ENCODE assay signal across 33 cellular contexts in the genomic region with DNA sequence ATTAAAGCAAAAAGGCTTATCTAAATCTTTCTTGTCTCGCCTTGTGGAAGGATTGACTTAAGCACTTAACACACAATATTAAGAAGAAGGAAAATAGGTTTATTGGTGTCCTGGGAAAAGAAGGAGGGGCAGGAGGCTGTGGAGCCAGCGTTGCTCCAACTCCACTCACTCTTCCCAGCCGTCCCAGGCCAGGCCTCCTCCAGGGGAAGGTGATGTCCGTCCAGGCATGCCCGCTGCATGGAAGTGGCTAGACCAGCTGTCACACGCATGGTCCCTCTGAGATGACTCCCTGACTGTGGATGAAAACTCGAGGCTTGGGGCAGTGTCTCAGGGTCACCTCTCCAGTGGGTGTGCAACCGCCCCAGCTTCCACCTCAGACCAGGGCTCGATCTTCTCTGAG.
"Had no signal": no experiment of that assay in that cellular context is flagged by ENCODE, and none has a peak within 500 bp of the region (broad histone marks: within the 10 kb centered on the region; RNA-seq: fewer than 3 reads in every experiment).

No MANE protein-coding gene starts in this region.

- H3K27me3 ChIP-seq: adrenal gland, body of pancreas, dorsolateral prefrontal cortex, esophagus muscularis mucosa, foreskin keratinocyte, gastrocnemius medialis had no signal

- H3K27ac ChIP-seq: adrenal gland, body of pancreas, coronary artery, dorsolateral prefrontal cortex, esophagus muscularis mucosa, foreskin keratinocyte, gastrocnemius medialis, VCaP had no signal

- ATAC-seq: activated CD4-positive, alpha-beta T cell treated with anti-CD3 and anti-CD28 coated beads for 36 hours; activated CD8-positive, alpha-beta memory T cell treated with anti-CD3 and anti-CD28 coated beads, Interleukin-2, amount 10 ng/mL, durations not matched to agents 7 days and 5 days; activated CD8-positive, alpha-beta T cell treated with anti-CD3 and anti-CD28 coated beads, Interleukin-2, amount 10 ng/mL, durations not matched to agents 7 days and 5 days; activated naive CD8-positive, alpha-beta T cell treated with anti-CD3 and anti-CD28 coated beads, Interleukin-2, amount 50 U/mL, for 24 hours; body of pancreas; foreskin keratinocyte; gastrocnemius medialis had no signal

- H3K4me1 Mint-ChIP-seq: activated CD4-positive, alpha-beta T cell treated with anti-CD3 and anti-CD28 coated beads for 36 hours; activated CD4-positive, alpha-beta T cell treated with anti-CD3 and anti-CD28 coated beads, Interleukin-2, amount 10 ng/mL, durations not matched to agents 24 days and 14 days; activated CD8-positive, alpha-beta memory T cell treated with anti-CD3 and anti-CD28 coated beads, Interleukin-2, amount 10 ng/mL, durations not matched to agents 7 days and 5 days; activated naive CD4-positive, alpha-beta T cell treated with anti-CD3 and anti-CD28 coated beads, Interleukin-2, amount 50 U/mL, for 24 hours; activated naive CD8-positive, alpha-beta T cell treated with anti-CD3 and anti-CD28 coated beads for 36 hours; activated naive CD8-positive, alpha-beta T cell treated with anti-CD3 and anti-CD28 coated beads, Interleukin-2, amount 50 U/mL, for 24 hours had no signal

- H3K9me3 ChIP-seq: adrenal gland, body of pancreas, esophagus muscularis mucosa, gastrocnemius medialis had no signal

- H3K36me3 ChIP-seq: adrenal gland, esophagus muscularis mucosa, gastrocnemius medialis had no signal

- H3K27ac Mint-ChIP-seq: activated CD4-positive, alpha-beta memory T cell treated with anti-CD3 and anti-CD28 coated beads for 36 hours; activated CD4-positive, alpha-beta T cell treated with anti-CD3 and anti-CD28 coated beads for 36 hours; activated CD4-positive, alpha-beta T cell treated with anti-CD3 and anti-CD28 coated beads, Interleukin-2, amount 10 ng/mL, durations not matched to agents 24 days and 14 days; activated CD8-positive, alpha-beta memory T cell treated with anti-CD3 and anti-CD28 coated beads, Interleukin-2, amount 10 ng/mL, durations not matched to agents 7 days and 5 days; activated CD8-positive, alpha-beta T cell treated with anti-CD3 and anti-CD28 coated beads, Interleukin-2, amount 10 ng/mL, durations not matched to agents 7 days and 5 days; activated naive CD4-positive, alpha-beta T cell treated with anti-CD3 and anti-CD28 coated beads for 36 hours; activated naive CD4-positive, alpha-beta T cell treated with anti-CD3 and anti-CD28 coated beads, Interleukin-2, amount 50 U/mL, for 24 hours; activated naive CD8-positive, alpha-beta T cell treated with anti-CD3 and anti-CD28 coated beads for 36 hours; activated naive CD8-positive, alpha-beta T cell treated with anti-CD3 and anti-CD28 coated beads, Interleukin-2, amount 50 U/mL, for 24 hours; activated T-helper 1 cell treated with anti-CD3 and anti-CD28 coated beads, Interleukin-12 subunit alpha, Interleukin-12 subunit beta, Interleukin-2, Interleukin-4 antibody, amounts not matched to agents 30 ng/mL and 10 ng/mL and 1 ng/mL, durations not matched to agents 14 hours and 24 hours and 36 hours; activated T-helper 2 cell treated with anti-CD3 and anti-CD28 coated beads, Interferon-gamma antibody, Interleukin-2, Interleukin-4, amounts not matched to agents 10 μg/mL and 5 μg/mL and 100 μg/mL, durations not matched to agents 14 hours and 24 hours and 36 hours; dendritic cell treated with granulocyte-macrophage colony-stimulating factor and Interleukin-4, amounts not matched to agents 40 ng/mL and 50 ng/mL, for 4 days had no signal

- DNase-seq: activated CD4-positive, alpha-beta memory T cell treated with anti-CD3 and anti-CD28 coated beads for 36 hours; activated CD4-positive, alpha-beta T cell treated with anti-CD3 and anti-CD28 coated beads for 36 hours; activated CD4-positive, alpha-beta T cell treated with anti-CD3 and anti-CD28 coated beads, Interleukin-2, amount 10 ng/mL, durations not matched to agents 24 days and 14 days; activated CD4-positive, CD25-positive, alpha-beta regulatory T cell; activated CD4-positive, CD25-positive, alpha-beta regulatory T cell treated with anti-CD3 and anti-CD28 coated beads, Interleukin-2, amount 50 U/mL, for 72 hours; activated CD8-positive, alpha-beta memory T cell treated with anti-CD3 and anti-CD28 coated beads, Interleukin-2, amount 10 ng/mL, durations not matched to agents 7 days and 5 days; activated CD8-positive, alpha-beta memory T cell treated with anti-CD3 and anti-CD28 coated beads, Interleukin-2, amount 50 U/mL, for 4 hours; activated CD8-positive, alpha-beta T cell treated with anti-CD3 and anti-CD28 coated beads, Interleukin-2, amount 10 ng/mL, durations not matched to agents 7 days and 5 days; activated effector memory CD4-positive, alpha-beta T cell treated with anti-CD3 and anti-CD28 coated beads, Interleukin-2, amount 50 U/mL, for 16 hours; activated naive CD4-positive, alpha-beta T cell treated with anti-CD3 and anti-CD28 coated beads for 36 hours; activated naive CD8-positive, alpha-beta T cell treated with anti-CD3 and anti-CD28 coated beads for 36 hours; activated naive CD8-positive, alpha-beta T cell treated with anti-CD3 and anti-CD28 coated beads, Interleukin-2, amount 50 U/mL, for 24 hours; activated T-cell treated with anti-CD3 and anti-CD28 coated beads, Interleukin-2, amount 50 U/mL, for 1 hour; activated T-cell treated with anti-CD3 and anti-CD28 coated beads, Interleukin-2, amount 50 U/mL, for 48 hours; adrenal gland; amygdala; aorta; body of pancreas; caudate nucleus; dorsolateral prefrontal cortex; effector memory CD4-positive, alpha-beta T cell; erythroblast; foreskin keratinocyte; gastrocnemius medialis; head of caudate nucleus; T-helper 2 cell had no signal

- H3K4me3 Mint-ChIP-seq: activated CD4-positive, alpha-beta memory T cell treated with anti-CD3 and anti-CD28 coated beads for 36 hours; activated CD4-positive, alpha-beta T cell treated with anti-CD3 and anti-CD28 coated beads for 36 hours; activated CD4-positive, alpha-beta T cell treated with anti-CD3 and anti-CD28 coated beads, Interleukin-2, amount 10 ng/mL, durations not matched to agents 24 days and 14 days; activated CD8-positive, alpha-beta memory T cell treated with anti-CD3 and anti-CD28 coated beads, Interleukin-2, amount 10 ng/mL, durations not matched to agents 7 days and 5 days; activated CD8-positive, alpha-beta T cell treated with anti-CD3 and anti-CD28 coated beads, Interleukin-2, amount 10 ng/mL, durations not matched to agents 7 days and 5 days; activated naive CD4-positive, alpha-beta T cell treated with anti-CD3 and anti-CD28 coated beads for 36 hours; activated naive CD4-positive, alpha-beta T cell treated with anti-CD3 and anti-CD28 coated beads, Interleukin-2, amount 50 U/mL, for 24 hours; activated naive CD8-positive, alpha-beta T cell treated with anti-CD3 and anti-CD28 coated beads for 36 hours; activated naive CD8-positive, alpha-beta T cell treated with anti-CD3 and anti-CD28 coated beads, Interleukin-2, amount 50 U/mL, for 24 hours; activated T-helper 1 cell treated with anti-CD3 and anti-CD28 coated beads, Interleukin-12 subunit alpha, Interleukin-12 subunit beta, Interleukin-2, Interleukin-4 antibody, amounts not matched to agents 30 ng/mL and 10 ng/mL and 1 ng/mL, durations not matched to agents 14 hours and 24 hours and 36 hours; dendritic cell treated with granulocyte-macrophage colony-stimulating factor and Interleukin-4, amounts not matched to agents 40 ng/mL and 50 ng/mL, for 4 days had no signal

- H3K9me3 Mint-ChIP-seq: activated naive CD4-positive, alpha-beta T cell treated with anti-CD3 and anti-CD28 coated beads, Interleukin-2, amount 50 U/mL, for 24 hours had no signal

- H3K36me3 Mint-ChIP-seq: activated CD4-positive, alpha-beta memory T cell treated with anti-CD3 and anti-CD28 coated beads for 36 hours; activated CD8-positive, alpha-beta memory T cell treated with anti-CD3 and anti-CD28 coated beads, Interleukin-2, amount 10 ng/mL, durations not matched to agents 7 days and 5 days; activated naive CD4-positive, alpha-beta T cell treated with anti-CD3 and anti-CD28 coated beads, Interleukin-2, amount 50 U/mL, for 24 hours; activated naive CD8-positive, alpha-beta T cell treated with anti-CD3 and anti-CD28 coated beads for 36 hours had no signal

- H3K4me1 ChIP-seq: adrenal gland, body of pancreas, esophagus muscularis mucosa, foreskin keratinocyte, gastrocnemius medialis had no signal

- H3K27me3 Mint-ChIP-seq: activated CD4-positive, alpha-beta memory T cell treated with anti-CD3 and anti-CD28 coated beads for 36 hours; activated CD4-positive, alpha-beta T cell treated with anti-CD3 and anti-CD28 coated beads for 36 hours; activated CD4-positive, alpha-beta T cell treated with anti-CD3 and anti-CD28 coated beads, Interleukin-2, amount 10 ng/mL, durations not matched to agents 24 days and 14 days; activated CD8-positive, alpha-beta memory T cell treated with anti-CD3 and anti-CD28 coated beads, Interleukin-2, amount 10 ng/mL, durations not matched to agents 7 days and 5 days; activated naive CD4-positive, alpha-beta T cell treated with anti-CD3 and anti-CD28 coated beads, Interleukin-2, amount 50 U/mL, for 24 hours; activated naive CD8-positive, alpha-beta T cell treated with anti-CD3 and anti-CD28 coated beads, Interleukin-2, amount 50 U/mL, for 24 hours; dendritic cell treated with granulocyte-macrophage colony-stimulating factor and Interleukin-4, amounts not matched to agents 40 ng/mL and 50 ng/mL, for 4 days had no signal

- H3K4me3 ChIP-seq: adrenal gland, body of pancreas, coronary artery, dorsolateral prefrontal cortex, esophagus muscularis mucosa, gastrocnemius medialis had no signal
